2 cellular contexts compared by ENCODE assay signal in the genomic region with DNA sequence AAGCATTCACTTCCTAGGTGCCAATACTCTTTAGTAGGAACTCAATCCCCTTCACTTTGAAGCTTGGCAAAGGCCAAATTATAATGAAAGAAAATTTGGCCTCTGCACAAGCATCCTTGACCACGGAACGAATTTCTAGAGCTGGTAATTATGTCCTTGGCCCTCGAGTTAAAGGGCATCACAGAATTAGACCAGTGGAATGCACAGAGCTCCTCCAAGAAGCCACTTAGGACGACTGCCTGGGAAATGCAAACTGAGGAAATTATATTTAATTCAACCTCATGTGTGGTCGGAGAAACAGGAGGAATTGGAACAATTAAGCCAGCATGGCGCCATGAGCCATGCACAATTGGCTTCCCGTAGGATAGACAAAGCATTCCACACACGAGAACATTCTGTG.
TF ChIP-seq lines count a peak whose summit lies in the region.

No MANE protein-coding gene starts in this region.

TF ChIP-seq in GM23338, 12 proteins besides CTCF, POLR2A, EP300 and RAD21 (continued from another document):
- TF ChIP-seq, protein P1, sequence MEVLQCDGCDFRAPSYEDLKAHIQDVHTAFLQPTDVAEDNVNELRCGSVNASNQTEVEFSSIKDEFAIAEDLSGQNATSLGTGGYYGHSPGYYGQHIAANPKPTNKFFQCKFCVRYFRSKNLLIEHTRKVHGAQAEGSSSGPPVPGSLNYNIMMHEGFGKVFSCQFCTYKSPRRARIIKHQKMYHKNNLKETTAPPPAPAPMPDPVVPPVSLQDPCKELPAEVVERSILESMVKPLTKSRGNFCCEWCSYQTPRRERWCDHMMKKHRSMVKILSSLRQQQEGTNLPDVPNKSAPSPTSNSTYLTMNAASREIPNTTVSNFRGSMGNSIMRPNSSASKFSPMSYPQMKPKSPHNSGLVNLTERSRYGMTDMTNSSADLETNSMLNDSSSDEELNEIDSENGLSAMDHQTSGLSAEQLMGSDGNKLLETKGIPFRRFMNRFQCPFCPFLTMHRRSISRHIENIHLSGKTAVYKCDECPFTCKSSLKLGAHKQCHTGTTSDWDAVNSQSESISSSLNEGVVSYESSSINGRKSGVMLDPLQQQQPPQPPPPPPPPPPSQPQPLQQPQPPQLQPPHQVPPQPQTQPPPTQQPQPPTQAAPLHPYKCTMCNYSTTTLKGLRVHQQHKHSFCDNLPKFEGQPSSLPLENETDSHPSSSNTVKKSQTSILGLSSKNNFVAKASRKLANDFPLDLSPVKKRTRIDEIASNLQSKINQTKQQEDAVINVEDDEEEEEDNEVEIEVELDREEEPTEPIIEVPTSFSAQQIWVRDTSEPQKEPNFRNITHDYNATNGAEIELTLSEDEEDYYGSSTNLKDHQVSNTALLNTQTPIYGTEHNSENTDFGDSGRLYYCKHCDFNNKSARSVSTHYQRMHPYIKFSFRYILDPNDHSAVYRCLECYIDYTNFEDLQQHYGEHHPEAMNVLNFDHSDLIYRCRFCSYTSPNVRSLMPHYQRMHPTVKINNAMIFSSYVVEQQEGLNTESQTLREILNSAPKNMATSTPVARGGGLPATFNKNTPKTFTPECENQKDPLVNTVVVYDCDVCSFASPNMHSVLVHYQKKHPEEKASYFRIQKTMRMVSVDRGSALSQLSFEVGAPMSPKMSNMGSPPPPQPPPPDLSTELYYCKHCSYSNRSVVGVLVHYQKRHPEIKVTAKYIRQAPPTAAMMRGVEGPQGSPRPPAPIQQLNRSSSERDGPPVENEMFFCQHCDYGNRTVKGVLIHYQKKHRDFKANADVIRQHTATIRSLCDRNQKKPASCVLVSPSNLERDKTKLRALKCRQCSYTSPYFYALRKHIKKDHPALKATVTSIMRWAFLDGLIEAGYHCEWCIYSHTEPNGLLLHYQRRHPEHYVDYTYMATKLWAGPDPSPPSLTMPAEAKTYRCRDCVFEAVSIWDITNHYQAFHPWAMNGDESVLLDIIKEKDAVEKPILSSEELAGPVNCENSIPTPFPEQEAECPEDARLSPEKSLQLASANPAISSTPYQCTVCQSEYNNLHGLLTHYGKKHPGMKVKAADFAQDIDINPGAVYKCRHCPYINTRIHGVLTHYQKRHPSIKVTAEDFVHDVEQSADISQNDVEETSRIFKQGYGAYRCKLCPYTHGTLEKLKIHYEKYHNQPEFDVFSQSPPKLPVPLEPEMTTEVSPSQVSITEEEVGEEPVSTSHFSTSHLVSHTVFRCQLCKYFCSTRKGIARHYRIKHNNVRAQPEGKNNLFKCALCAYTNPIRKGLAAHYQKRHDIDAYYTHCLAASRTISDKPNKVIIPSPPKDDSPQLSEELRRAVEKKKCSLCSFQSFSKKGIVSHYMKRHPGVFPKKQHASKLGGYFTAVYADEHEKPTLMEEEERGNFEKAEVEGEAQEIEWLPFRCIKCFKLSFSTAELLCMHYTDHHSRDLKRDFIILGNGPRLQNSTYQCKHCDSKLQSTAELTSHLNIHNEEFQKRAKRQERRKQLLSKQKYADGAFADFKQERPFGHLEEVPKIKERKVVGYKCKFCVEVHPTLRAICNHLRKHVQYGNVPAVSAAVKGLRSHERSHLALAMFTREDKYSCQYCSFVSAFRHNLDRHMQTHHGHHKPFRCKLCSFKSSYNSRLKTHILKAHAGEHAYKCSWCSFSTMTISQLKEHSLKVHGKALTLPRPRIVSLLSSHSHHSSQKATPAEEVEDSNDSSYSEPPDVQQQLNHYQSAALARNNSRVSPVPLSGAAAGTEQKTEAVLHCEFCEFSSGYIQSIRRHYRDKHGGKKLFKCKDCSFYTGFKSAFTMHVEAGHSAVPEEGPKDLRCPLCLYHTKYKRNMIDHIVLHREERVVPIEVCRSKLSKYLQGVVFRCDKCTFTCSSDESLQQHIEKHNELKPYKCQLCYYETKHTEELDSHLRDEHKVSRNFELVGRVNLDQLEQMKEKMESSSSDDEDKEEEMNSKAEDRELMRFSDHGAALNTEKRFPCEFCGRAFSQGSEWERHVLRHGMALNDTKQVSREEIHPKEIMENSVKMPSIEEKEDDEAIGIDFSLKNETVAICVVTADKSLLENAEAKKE (CRISPR knock-in tag; IDR thresholded peaks at IDR 0.05), result no peak
- TF ChIP-seq REST (IDR thresholded peaks at IDR 0.05; ENCODE audit: unreplicated experiment) (no peak), EZH2 (IDR thresholded peaks at IDR 0.05; ENCODE audit: low read depth, unreplicated experiment) (no peak), JUNB (IDR thresholded peaks at IDR 0.05; ENCODE audit: unreplicated experiment) (no peak), STAT1 (IDR thresholded peaks at IDR 0.05; ENCODE audit: unreplicated experiment) (no peak), ZNF331 (CRISPR knock-in tag; IDR thresholded peaks at IDR 0.05; ENCODE audit: low read depth) (no peak), ETS1 (IDR thresholded peaks at IDR 0.05) (no peak), ZNF114 (CRISPR knock-in tag; IDR thresholded peaks at IDR 0.05) (no peak), EZH2phosphoT487 (IDR thresholded peaks at IDR 0.05; ENCODE audit: unreplicated experiment) (no peak), POLR2AphosphoS5 (IDR thresholded peaks at IDR 0.05; ENCODE audit: low read depth) (no peak)

TF ChIP-seq in WTC11, 78 proteins besides CTCF, POLR2A, EP300 and RAD21 (continued from another document):
- no peak for TF ChIP-seq RORB (CRISPR knock-in tag; IDR thresholded peaks at IDR 0.05)
- no peak for TF ChIP-seq SOX15 (CRISPR knock-in tag; IDR thresholded peaks at IDR 0.05)
- no peak for TF ChIP-seq FOXK1 (CRISPR knock-in tag; IDR thresholded peaks at IDR 0.05)
TF ChIP-seq in WTC11: peak in this region for 0.
